6 cellular contexts compared by ENCODE assay signal in genomic region chr5:384576-384975, GRCh38. TPM values are rescaled to one million over a fixed set of nuclear protein-coding genes. Genes with fewer than 3 reads are reported as not detected.
DNase-seq lines count a peak whose midpoint lies in the region; ATAC-seq, FAIRE-seq and TF ChIP-seq lines count a peak whose summit lies in the region.
"Not testable (repeated sequence)": the region's sequence is repeated elsewhere in the genome, so short reads cannot be mapped to it uniquely, and the experiment has no call there.

No MANE protein-coding gene starts in this region.

- not testable (repeated sequence) for H3K27ac Mint-ChIP-seq in activated CD4-positive, alpha-beta memory T cell treated with anti-CD3 and anti-CD28 coated beads, Interleukin-2, amount 10 ng/mL, durations not matched to agents 7 days and 5 days

- ATAC-seq in sciatic nerve, upper lobe of right lung: not testable (repeated sequence)

- not testable (repeated sequence) for H3K4me3 ChIP-seq in colonic mucosa; kidney (ENCODE audit: low read length in 2 of 2); upper lobe of right lung

- not testable (repeated sequence) for H3K4me1 ChIP-seq in colonic mucosa; kidney (ENCODE audit: control insufficient read depth in 1 of 2, insufficient read depth in 1 of 2, low read depth in 1 of 2, low read length in 2 of 2); upper lobe of right lung

- not testable (repeated sequence) for H3K27ac ChIP-seq in colonic mucosa; kidney (ENCODE audit: low read depth in 2 of 2, low read length in 2 of 2); upper lobe of right lung

- not testable (repeated sequence) for H3K36me3 ChIP-seq in colonic mucosa; kidney (ENCODE audit: control insufficient read depth in 1 of 2, insufficient read depth in 2 of 2, low read length in 2 of 2); upper lobe of right lung

- not testable (repeated sequence) for H3K27me3 ChIP-seq in colonic mucosa, upper lobe of right lung

- H3K9me3 ChIP-seq in colonic mucosa; kidney (ENCODE audit: control insufficient read depth in 1 of 2, low read length in 2 of 2); upper lobe of right lung: not testable (repeated sequence)

- intact Hi-C loops in colonic mucosa (cut with DNase I); kidney (cut with DNase I); sciatic nerve (cut with DNase I); upper lobe of right lung (cut with DNase I): not testable (repeated sequence)

- H3K4me1 Mint-ChIP-seq in activated CD4-positive, alpha-beta memory T cell treated with anti-CD3 and anti-CD28 coated beads, Interleukin-2, amount 10 ng/mL, durations not matched to agents 7 days and 5 days = peaks cover 22% of the 10 kb centered on the region

- peaks cover 23% of the 10 kb centered on the region for H3K9me3 Mint-ChIP-seq in activated CD4-positive, alpha-beta memory T cell treated with anti-CD3 and anti-CD28 coated beads, Interleukin-2, amount 10 ng/mL, durations not matched to agents 7 days and 5 days

- CTCF ChIA-PET in activated CD4-positive, alpha-beta memory T cell treated with anti-CD3 and anti-CD28 coated beads, Interleukin-2, amount 10 ng/mL, durations not matched to agents 7 days and 5 days (lab: Charles Lee) = interaction anchor here (1.1 kb wide), 1 partner anchor 63 kb away, joined by 3 read pairs; no protein-coding TSS in a partner anchor

- not testable (repeated sequence) for H3K4me3 Mint-ChIP-seq in activated CD4-positive, alpha-beta memory T cell treated with anti-CD3 and anti-CD28 coated beads, Interleukin-2, amount 10 ng/mL, durations not matched to agents 7 days and 5 days

- H3K27me3 Mint-ChIP-seq in activated CD4-positive, alpha-beta memory T cell treated with anti-CD3 and anti-CD28 coated beads, Interleukin-2, amount 10 ng/mL, durations not matched to agents 7 days and 5 days = not testable (repeated sequence)

- FAIRE-seq in kidney (lab: Jason Lieb, UNC) = not testable (repeated sequence)

- H3K9ac ChIP-seq in colonic mucosa (ENCODE audit: low read depth in 2 of 2, low read length in 2 of 2); kidney (ENCODE audit: low read length in 2 of 2): not testable (repeated sequence)

- POLR2A ChIA-PET in activated CD4-positive, alpha-beta memory T cell treated with anti-CD3 and anti-CD28 coated beads, Interleukin-2, amount 10 ng/mL, durations not matched to agents 7 days and 5 days (lab: Charles Lee) = interaction anchor here (1.0 to 5.0 kb wide), 3 partner anchors 12 to 113 kb away, joined by 3 to 20 read pairs (median 6); partner anchors contain the start of gene PDCD6

- peak; percentile 9 for DNase-seq in activated CD4-positive, alpha-beta memory T cell treated with anti-CD3 and anti-CD28 coated beads, Interleukin-2, amount 10 ng/mL, durations not matched to agents 7 days and 5 days
- peak; percentile 11 for DNase-seq in colonic mucosa
- peak; percentile 26 for DNase-seq in kidney
- DNase-seq in mucosa of gallbladder (ENCODE audit: low spot score) = peak; percentile 1
- DNase-seq in sciatic nerve (ENCODE audit: low spot score) = peak; percentile 28
- peak; percentile 29 for DNase-seq in upper lobe of right lung

- not testable (repeated sequence) for TF ChIP-seq CTCF in colonic mucosa (IDR thresholded peaks at IDR 0.05); kidney (IDR thresholded peaks at IDR 0.05; ENCODE audit: borderline replicate concordance, extremely low read depth, insufficient read depth); upper lobe of right lung (IDR thresholded peaks at IDR 0.05)

- H3K36me3 Mint-ChIP-seq in activated CD4-positive, alpha-beta memory T cell treated with anti-CD3 and anti-CD28 coated beads, Interleukin-2, amount 10 ng/mL, durations not matched to agents 7 days and 5 days (ENCODE audit: low read depth) = peaks cover 68% of the 10 kb centered on the region

RNA-seq across cellular contexts. Expression of gene EXOC3, which starts 58.4 kb away (rescaled TPM):
- total RNA-seq in activated CD4-positive, alpha-beta memory T cell treated with anti-CD3 and anti-CD28 coated beads, Interleukin-2, amount 10 ng/mL, durations not matched to agents 7 days and 5 days = 10 to 100 TPM; 67.7 to 68.8 TPM
- total RNA-seq in colonic mucosa (10 to 100 TPM; 52.0 to 58.7 TPM), kidney (71.5 TPM), mucosa of gallbladder (71.6 TPM), sciatic nerve (58.4 TPM), upper lobe of right lung (59.5 TPM)
- polyA plus RNA-seq in kidney (ENCODE audit: insufficient read depth, low read depth, low replicate concordance) = 40.5 TPM
